18 cellular contexts compared by ENCODE assay signal in the genomic region with DNA sequence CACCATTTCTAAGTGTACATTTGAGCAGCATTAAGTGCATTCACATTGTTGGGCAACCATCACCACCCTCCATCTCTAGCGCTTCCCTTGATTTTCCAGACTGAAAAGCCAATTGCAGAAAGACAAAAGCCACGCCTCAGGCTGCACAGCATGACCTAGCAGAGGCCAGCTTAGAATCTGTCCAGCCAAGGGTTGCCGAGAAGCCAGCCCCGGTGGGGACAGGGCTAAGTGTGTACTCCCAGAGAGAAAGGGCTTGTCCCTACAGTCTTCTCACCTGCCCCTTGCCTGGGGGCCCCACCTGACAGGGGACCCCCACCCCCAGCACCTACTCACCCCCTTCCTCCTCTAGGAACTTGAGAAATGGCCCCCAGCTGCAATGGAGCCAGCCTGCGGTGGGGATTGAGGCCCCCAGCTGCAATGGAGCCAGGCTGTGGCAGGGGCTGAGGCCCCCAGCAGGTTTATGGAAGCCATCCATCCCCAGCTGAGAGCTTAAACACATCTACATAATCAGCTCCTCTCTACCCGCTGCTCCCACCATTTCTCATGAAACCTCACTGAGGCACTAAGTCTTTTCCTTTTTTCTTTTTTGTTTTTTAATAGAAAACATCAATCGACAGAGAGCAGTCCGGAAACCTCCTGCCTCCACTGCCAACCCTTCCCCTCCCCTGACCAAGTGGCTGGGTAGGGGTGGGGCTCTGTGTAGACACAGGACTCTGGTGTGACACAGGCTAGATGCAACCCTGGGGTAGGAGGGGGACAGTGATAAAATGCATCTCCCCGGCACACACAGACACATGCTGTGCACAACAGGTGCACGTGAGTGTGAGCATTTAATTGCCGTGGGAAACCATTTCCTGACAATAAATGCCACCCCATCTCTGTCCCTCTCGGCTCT.
"Had no signal": no experiment of that assay in that cellular context is flagged by ENCODE, and none has a peak within 500 bp of the region (broad histone marks: within the 10 kb centered on the region; RNA-seq: fewer than 3 reads in every experiment).

No MANE protein-coding gene starts in this region.

- H3K9me3 Mint-ChIP-seq: T-helper 1 cell treated with Interleukin-12 subunit alpha and Interleukin-12 subunit beta and Interleukin-4 antibody, amounts not matched to agents 30 μg/mL and 1 μg/mL, for 36 hours had no signal

- H3K27ac ChIP-seq: hepatocyte, left ventricle myocardium inferior, psoas muscle, tibial artery had no signal

- H3K9me3 ChIP-seq: psoas muscle had no signal

- H2AFZ ChIP-seq: hepatocyte had no signal

- H3K4me1 Mint-ChIP-seq: immature natural killer cell had no signal

- H3K36me3 Mint-ChIP-seq: immature natural killer cell had no signal

- H3K4me1 ChIP-seq: left ventricle myocardium inferior, psoas muscle, tibial artery had no signal

- H3K4me3 ChIP-seq: hepatocyte, left ventricle myocardium inferior, psoas muscle, tibial artery had no signal

- ATAC-seq: activated CD4-positive, CD25-positive, alpha-beta regulatory T cell treated with anti-CD3 and anti-CD28 coated beads, Interleukin-2, amount 50 U/mL, for 24 hours; activated T-cell treated with anti-CD3 and anti-CD28 coated beads, Interleukin-2, amount 50 U/mL, for 72 hours; psoas muscle; right cardiac atrium; stimulated activated naive CD8-positive, alpha-beta T cell treated with anti-CD3 and anti-CD28 coated beads, Interleukin-15, Interleukin-2, amounts not matched to agents 100 U/mL and 50 U/mL, for 24 hours had no signal

- H3K36me3 ChIP-seq: left ventricle myocardium inferior, tibial artery had no signal

- H3K79me2 ChIP-seq: hepatocyte had no signal

- H3K4me2 ChIP-seq: hepatocyte had no signal

- DNase-seq: activated CD8-positive, alpha-beta memory T cell treated with anti-CD3 and anti-CD28 coated beads for 24 hours; activated gamma-delta T cell; activated T-cell treated with anti-CD3 and anti-CD28 coated beads, Interleukin-2, amount 50 U/mL, for 72 hours; effector memory CD4-positive, alpha-beta T cell; immature natural killer cell; kidney glomerular epithelial cell; left ventricle myocardium inferior; mammary epithelial cell; nephron progenitor cell; psoas muscle; right cardiac atrium; stimulated activated naive CD8-positive, alpha-beta T cell treated with anti-CD3 and anti-CD28 coated beads, Interleukin-15, Interleukin-2, amounts not matched to agents 100 U/mL and 50 U/mL, for 24 hours; substantia nigra had no signal

- H3K27ac Mint-ChIP-seq: activated naive CD8-positive, alpha-beta T cell; activated T-cell treated with anti-CD3 and anti-CD28 coated beads, Interleukin-2, amount 50 U/mL, for 72 hours; immature natural killer cell; T-helper 1 cell treated with Interleukin-12 subunit alpha and Interleukin-12 subunit beta and Interleukin-4 antibody, amounts not matched to agents 30 μg/mL and 1 μg/mL, for 36 hours had no signal

- H3K4me3 Mint-ChIP-seq: activated naive CD8-positive, alpha-beta T cell; activated T-cell treated with anti-CD3 and anti-CD28 coated beads, Interleukin-2, amount 50 U/mL, for 72 hours; immature natural killer cell; nephron progenitor cell; T-helper 1 cell treated with Interleukin-12 subunit alpha and Interleukin-12 subunit beta and Interleukin-4 antibody, amounts not matched to agents 30 μg/mL and 1 μg/mL, for 36 hours had no signal
